In the genomic region with DNA sequence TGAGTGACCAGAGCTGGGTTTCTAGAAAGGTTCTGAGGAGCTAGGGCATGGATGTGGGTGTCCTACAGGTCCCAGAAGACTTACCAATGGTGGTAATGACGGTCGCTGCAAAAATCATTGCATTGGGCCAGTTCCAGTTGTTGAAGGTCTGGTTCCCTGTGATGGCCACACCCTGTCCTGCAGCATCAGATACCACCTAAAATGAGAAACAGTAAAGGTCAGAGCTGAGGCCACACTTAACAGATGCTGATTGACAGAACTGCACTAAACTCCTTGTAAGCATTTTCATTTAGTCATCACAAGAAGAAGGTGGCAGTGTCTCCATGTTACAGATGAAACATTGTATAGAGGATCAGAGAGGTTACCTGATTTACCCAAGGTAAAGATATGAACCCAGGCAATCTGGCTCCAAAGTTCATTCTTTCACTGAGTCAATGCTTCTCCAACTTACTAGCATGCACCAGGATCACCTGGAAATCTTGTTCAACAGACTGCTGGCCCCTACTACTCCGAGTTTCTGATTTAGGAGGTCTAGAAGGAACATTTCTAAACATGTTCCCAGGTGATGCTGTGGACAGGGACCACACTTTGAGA, we compare ENCODE assay signal across 26 cellular contexts. TPM values are rescaled to one million over a fixed set of nuclear protein-coding genes. Genes with fewer than 3 reads are reported as not detected.
"Had no signal": no experiment of that assay in that cellular context is flagged by ENCODE, and none has a peak within 500 bp of the region (broad histone marks: within the 10 kb centered on the region; RNA-seq: fewer than 3 reads in every experiment).

No MANE protein-coding gene starts in this region.

- H3K9me3 ChIP-seq: ascending aorta, body of pancreas, SJSA1 had no signal

- H3K4me3 ChIP-seq: ascending aorta, body of pancreas, SJSA1 had no signal

- H3K27ac ChIP-seq: ascending aorta, SJSA1 had no signal

- DNase-seq: activated CD4-positive, alpha-beta memory T cell treated with anti-CD3 and anti-CD28 coated beads for 36 hours; activated CD4-positive, alpha-beta T cell treated with anti-CD3 and anti-CD28 coated beads for 48 hours; activated CD8-positive, alpha-beta memory T cell treated with anti-CD3 and anti-CD28 coated beads for 24 hours; activated effector memory CD4-positive, alpha-beta T cell treated with anti-CD3 and anti-CD28 coated beads, Interleukin-2, amount 50 U/mL, for 16 hours; activated naive CD4-positive, alpha-beta T cell treated with Interleukin-2 at 50 U/mL for 16 hours; activated naive CD8-positive, alpha-beta T cell treated with anti-CD3 and anti-CD28 coated beads, Interleukin-2, amount 50 U/mL, for 24 hours; activated T-cell treated with anti-CD3 and anti-CD28 coated beads, Interleukin-2, amount 50 U/mL, for 4 hours; amniotic stem cell; body of pancreas; central memory CD4-positive, alpha-beta T cell; Kasumi-1; KBM-7; NCI-H1105 treated with DMSO at 0.1 percent for 48 hours; NCI-H1436 treated with DMSO at 0.1 percent for 48 hours; NCI-H187 treated with DMSO at 0.1 percent for 48 hours; NCI-H2171; NCI-H2227 treated with DMSO at 0.1 percent for 48 hours; NCI-H446 treated with DMSO at 0.1 percent for 48 hours; NCI-H526 treated with DMSO at 0.1 percent for 48 hours; NCI-H82; SHP77; SW 1271 had no signal

- H3K36me3 ChIP-seq: ascending aorta, SJSA1 had no signal

- H3K27me3 ChIP-seq: ascending aorta, body of pancreas, SJSA1 had no signal

- H3K4me1 ChIP-seq: ascending aorta, SJSA1 had no signal

- FAIRE-seq: bronchial epithelial cell had no signal

RNA-seq across cellular contexts. Expression of gene KCNK5, which starts 33.4 kb away (rescaled TPM):
- total RNA-seq: OCI-LY7, SJSA1 had no signal
